8 cellular contexts compared by ENCODE assay signal in genomic region chr2:157839162-157839801, GRCh38. TPM values are rescaled to one million over a fixed set of nuclear protein-coding genes. Genes with fewer than 3 reads are reported as not detected.
DNase-seq lines count a peak whose midpoint lies in the region; ATAC-seq, FAIRE-seq and TF ChIP-seq lines count a peak whose summit lies in the region.

No MANE protein-coding gene starts in this region.

- peak overlapping the region; percentile 90 for H3K4me2 ChIP-seq in skeletal muscle satellite cell (ENCODE audit: low read length)

- H3K4me3 ChIP-seq in NT2/D1 (ENCODE audit: insufficient read length, low read depth) (no peak overlapping the region), fibroblast of pulmonary artery (replicated peaks; ENCODE audit: low read depth, low read length) (no peak overlapping the region), skeletal muscle satellite cell (ENCODE audit: low read length) (peak overlapping the region; percentile 68)

- no peaks in the 10 kb centered on the region for H3K27me3 ChIP-seq in NT2/D1 (ENCODE audit: insufficient read depth, insufficient read length)
- H3K27me3 ChIP-seq in skeletal muscle satellite cell (ENCODE audit: control insufficient read depth, insufficient read depth, low read length): no peaks in the 10 kb centered on the region

- H3K9me3 ChIP-seq in NT2/D1 (ENCODE audit: insufficient read depth, low read length) (no peaks in the 10 kb centered on the region), skeletal muscle satellite cell (replicated peaks; ENCODE audit: low read length) (no peaks in the 10 kb centered on the region)

- ATAC-seq in GM19324 (IDR thresholded peaks at IDR 0.05; ENCODE audit: low FRiP score, unreplicated experiment): no peak
- ATAC-seq in GM21619 (IDR thresholded peaks at IDR 0.05; ENCODE audit: unreplicated experiment): no peak

- H3K4me1 ChIP-seq in NT2/D1 (ENCODE audit: insufficient read depth, insufficient read length): peaks cover 11% of the 10 kb centered on the region
- H3K4me1 ChIP-seq in skeletal muscle satellite cell (ENCODE audit: control insufficient read depth, insufficient read depth, low read length): peaks cover 72% of the 10 kb centered on the region

- H3K9ac ChIP-seq in NT2/D1 (ENCODE audit: insufficient read length, low read depth): no peak overlapping the region
- peak overlapping the region; percentile 90 for H3K9ac ChIP-seq in skeletal muscle satellite cell (ENCODE audit: low read depth, low read length)

- DNase-seq in HTR-8/SVneo (ENCODE audit: insufficient read length, low spot score) (peak; percentile 43), NT2/D1 (ENCODE audit: low read depth, low spot score) (peak; percentile 88), fibroblast of pulmonary artery (ENCODE audit: low read depth) (peak; percentile 72), cortex of kidney (lab: John Stamatoyannopoulos, UW) (no peak)
- no peak for DNase-seq in stimulated activated naive CD4-positive, alpha-beta T cell treated with Interleukin-2 at 50 U/mL for 16 hours (lab: John Stamatoyannopoulos, UW)

- TF ChIP-seq CTCF in fibroblast of pulmonary artery (IDR thresholded peaks at IDR 0.05; ENCODE audit: low read length, missing control alignments): no peak

- FAIRE-seq in HTR-8/SVneo (lab: Jason Lieb, UNC): no peak

- peaks cover 16% of the 10 kb centered on the region for H3K36me3 ChIP-seq in NT2/D1 (ENCODE audit: insufficient read depth, insufficient read length, low read length)
- H3K36me3 ChIP-seq in skeletal muscle satellite cell (ENCODE audit: insufficient read depth, low read length): peaks cover 4% of the 10 kb centered on the region

RNA-seq across cellular contexts. Expression of gene ACVR1, which starts 36.8 kb away (rescaled TPM):
- total RNA-seq in skeletal muscle satellite cell (2012; rRNA removed): 23.3 and 24.0 TPM in 2 replicates

Comparison
In these comparisons a context has a peak if more than half of its experiments do, and no peak if none do; other contexts are left out.
1. DNase-seq: peak in HTR-8/SVneo (single experiment), NT2/D1 (single experiment) and fibroblast of pulmonary artery (single experiment); none in stimulated activated naive CD4-positive, alpha-beta T cell treated with Interleukin-2 at 50 U/mL for 16 hours (single experiment) and cortex of kidney (single experiment).